In the genomic region with DNA sequence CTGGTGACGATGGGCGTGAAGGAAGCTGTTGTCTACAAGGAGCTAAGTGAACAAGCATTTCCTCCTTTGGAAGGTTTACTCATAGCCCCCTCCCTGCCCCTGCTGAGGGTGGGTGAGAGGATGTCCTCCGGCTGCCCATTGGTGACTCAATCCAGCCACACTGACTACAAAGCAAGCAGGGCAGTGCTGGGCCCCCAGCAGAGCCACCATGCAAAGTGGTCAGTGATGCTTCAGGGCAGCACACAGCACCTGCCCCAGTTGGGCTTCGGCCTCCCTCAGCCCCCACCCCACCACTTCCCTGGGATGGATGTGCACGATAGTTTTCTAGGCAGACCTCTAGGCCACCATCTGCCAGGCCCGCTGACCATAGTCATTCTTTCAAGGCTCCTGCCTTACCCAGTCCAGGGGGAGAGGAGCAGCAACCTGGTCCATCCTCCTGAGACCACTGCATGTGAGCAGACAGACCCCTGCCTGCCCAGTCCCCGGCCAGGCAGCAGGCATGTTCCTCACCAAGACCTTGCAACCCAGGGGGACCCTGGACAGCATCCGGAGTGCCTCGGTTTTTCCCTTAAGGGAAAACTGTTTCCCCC, we compare ENCODE assay signal across 1 cellular context.
TF ChIP-seq lines count a peak whose summit lies in the region.

No MANE protein-coding gene starts in this region.

TF ChIP-seq in SK-N-SH treated with all-trans-retinoic acid at 6 μM for 48 hours, 23 proteins besides CTCF, POLR2A, EP300 and RAD21 (continued from another document):
- TF ChIP-seq, protein P1, sequence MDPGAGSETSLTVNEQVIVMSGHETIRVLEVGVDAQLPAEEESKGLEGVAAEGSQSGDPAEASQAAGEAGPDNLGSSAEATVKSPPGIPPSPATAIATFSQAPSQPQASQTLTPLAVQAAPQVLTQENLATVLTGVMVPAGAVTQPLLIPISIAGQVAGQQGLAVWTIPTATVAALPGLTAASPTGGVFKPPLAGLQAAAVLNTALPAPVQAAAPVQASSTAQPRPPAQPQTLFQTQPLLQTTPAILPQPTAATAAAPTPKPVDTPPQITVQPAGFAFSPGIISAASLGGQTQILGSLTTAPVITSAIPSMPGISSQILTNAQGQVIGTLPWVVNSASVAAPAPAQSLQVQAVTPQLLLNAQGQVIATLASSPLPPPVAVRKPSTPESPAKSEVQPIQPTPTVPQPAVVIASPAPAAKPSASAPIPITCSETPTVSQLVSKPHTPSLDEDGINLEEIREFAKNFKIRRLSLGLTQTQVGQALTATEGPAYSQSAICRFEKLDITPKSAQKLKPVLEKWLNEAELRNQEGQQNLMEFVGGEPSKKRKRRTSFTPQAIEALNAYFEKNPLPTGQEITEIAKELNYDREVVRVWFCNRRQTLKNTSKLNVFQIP (CRISPR knock-in tag; IDR thresholded peaks at IDR 0.05; ENCODE audit: borderline replicate concordance, low read depth): no peak
- TF ChIP-seq TCF4 (CRISPR knock-in tag; IDR thresholded peaks at IDR 0.05; ENCODE audit: borderline replicate concordance) (no peak), PPARA (CRISPR knock-in tag; IDR thresholded peaks at IDR 0.05; ENCODE audit: borderline replicate concordance) (no peak), ZNF565 (CRISPR knock-in tag; conservative IDR thresholded peaks at IDR 0.05; ENCODE audit: low read depth) (no peak), OSR1 (CRISPR knock-in tag; IDR thresholded peaks at IDR 0.05) (no peak), ZFP3 (CRISPR knock-in tag; IDR thresholded peaks at IDR 0.05) (no peak), ARNTL (CRISPR knock-in tag; IDR thresholded peaks at IDR 0.05; ENCODE audit: borderline replicate concordance, low read depth) (no peak), ISL1 (CRISPR knock-in tag; IDR thresholded peaks at IDR 0.05) (no peak), RARB (CRISPR knock-in tag; IDR thresholded peaks at IDR 0.05) (no peak)
- TF ChIP-seq, protein P2, sequence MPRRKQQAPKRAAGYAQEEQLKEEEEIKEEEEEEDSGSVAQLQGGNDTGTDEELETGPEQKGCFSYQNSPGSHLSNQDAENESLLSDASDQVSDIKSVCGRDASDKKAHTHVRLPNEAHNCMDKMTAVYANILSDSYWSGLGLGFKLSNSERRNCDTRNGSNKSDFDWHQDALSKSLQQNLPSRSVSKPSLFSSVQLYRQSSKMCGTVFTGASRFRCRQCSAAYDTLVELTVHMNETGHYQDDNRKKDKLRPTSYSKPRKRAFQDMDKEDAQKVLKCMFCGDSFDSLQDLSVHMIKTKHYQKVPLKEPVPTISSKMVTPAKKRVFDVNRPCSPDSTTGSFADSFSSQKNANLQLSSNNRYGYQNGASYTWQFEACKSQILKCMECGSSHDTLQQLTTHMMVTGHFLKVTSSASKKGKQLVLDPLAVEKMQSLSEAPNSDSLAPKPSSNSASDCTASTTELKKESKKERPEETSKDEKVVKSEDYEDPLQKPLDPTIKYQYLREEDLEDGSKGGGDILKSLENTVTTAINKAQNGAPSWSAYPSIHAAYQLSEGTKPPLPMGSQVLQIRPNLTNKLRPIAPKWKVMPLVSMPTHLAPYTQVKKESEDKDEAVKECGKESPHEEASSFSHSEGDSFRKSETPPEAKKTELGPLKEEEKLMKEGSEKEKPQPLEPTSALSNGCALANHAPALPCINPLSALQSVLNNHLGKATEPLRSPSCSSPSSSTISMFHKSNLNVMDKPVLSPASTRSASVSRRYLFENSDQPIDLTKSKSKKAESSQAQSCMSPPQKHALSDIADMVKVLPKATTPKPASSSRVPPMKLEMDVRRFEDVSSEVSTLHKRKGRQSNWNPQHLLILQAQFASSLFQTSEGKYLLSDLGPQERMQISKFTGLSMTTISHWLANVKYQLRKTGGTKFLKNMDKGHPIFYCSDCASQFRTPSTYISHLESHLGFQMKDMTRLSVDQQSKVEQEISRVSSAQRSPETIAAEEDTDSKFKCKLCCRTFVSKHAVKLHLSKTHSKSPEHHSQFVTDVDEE (CRISPR knock-in tag; IDR thresholded peaks at IDR 0.05): no peak
